In the genomic region with DNA sequence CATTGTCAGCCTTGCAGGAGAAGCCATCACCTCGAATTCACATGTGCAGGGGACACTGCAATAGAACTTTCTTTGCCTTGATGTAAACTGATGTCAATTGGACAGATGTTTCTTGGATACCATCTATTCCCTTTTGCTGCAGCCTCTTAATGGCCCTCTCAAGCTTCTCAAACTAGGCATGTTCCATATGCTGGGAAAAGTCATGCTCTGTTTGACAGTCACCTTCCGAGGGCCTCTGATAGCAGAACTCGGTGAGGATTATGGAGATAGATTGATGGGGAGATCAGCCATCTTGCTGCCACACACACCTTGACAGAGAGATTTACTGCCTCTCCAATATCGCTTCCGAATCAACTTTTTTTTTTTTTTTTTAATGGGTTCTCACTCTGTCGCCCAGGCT, we compare ENCODE assay signal across 36 cellular contexts.
"Had no signal": no experiment of that assay in that cellular context is flagged by ENCODE, and none has a peak within 500 bp of the region (broad histone marks: within the 10 kb centered on the region; RNA-seq: fewer than 3 reads in every experiment).

No MANE protein-coding gene starts in this region.

- H3K4me3 Mint-ChIP-seq: activated B cell treated with CpG ODN at 0.5 μM for 24 hours; activated CD4-positive, alpha-beta memory T cell treated with anti-CD3 and anti-CD28 coated beads for 36 hours; activated CD4-positive, alpha-beta T cell treated with anti-CD3 and anti-CD28 coated beads, Interleukin-2, amount 10 ng/mL, durations not matched to agents 24 days and 14 days; activated CD8-positive, alpha-beta T cell treated with anti-CD3 and anti-CD28 coated beads for 36 hours; activated naive CD4-positive, alpha-beta T cell treated with anti-CD3 and anti-CD28 coated beads, Interleukin-2, amount 10 ng/mL, durations not matched to agents 7 days and 5 days; activated naive CD4-positive, alpha-beta T cell treated with anti-CD3 and anti-CD28 coated beads, Interleukin-2, amount 50 U/mL, for 24 hours; activated naive CD8-positive, alpha-beta T cell; activated naive CD8-positive, alpha-beta T cell treated with anti-CD3 and anti-CD28 coated beads, Interleukin-2, amount 10 ng/mL, durations not matched to agents 7 days and 5 days; activated naive CD8-positive, alpha-beta T cell treated with anti-CD3 and anti-CD28 coated beads, Interleukin-2, amount 50 U/mL, for 24 hours; activated T-cell treated with anti-CD3 and anti-CD28 coated beads, Interleukin-2, amount 50 U/mL, for 4 hours; activated T-cell treated with anti-CD3 and anti-CD28 coated beads, Interleukin-2, amount 50 U/mL, for 72 hours; activated T-helper 1 cell treated with anti-CD3 and anti-CD28 coated beads, Interleukin-12 subunit alpha, Interleukin-12 subunit beta, Interleukin-2, Interleukin-4 antibody, amounts not matched to agents 30 ng/mL and 10 ng/mL and 1 ng/mL, durations not matched to agents 14 hours and 24 hours and 36 hours; activated T-helper 17 cell treated with anti-CD3 and anti-CD28 coated beads, Interleukin-2, amount 50 U/mL, for 72 hours; brain; central memory CD8-positive, alpha-beta T cell; T-helper 1 cell treated with Interleukin-12 subunit alpha and Interleukin-12 subunit beta and Interleukin-4 antibody, amounts not matched to agents 30 μg/mL and 1 μg/mL, for 36 hours; T-helper 2 cell treated with Interferon-gamma antibody and Interleukin-4, amounts not matched to agents 5 μg/mL and 100 μg/mL, for 36 hours had no signal

- H3K9me3 Mint-ChIP-seq: activated B cell treated with CpG ODN at 0.5 μM for 24 hours; activated CD4-positive, alpha-beta memory T cell treated with anti-CD3 and anti-CD28 coated beads for 36 hours; activated naive CD4-positive, alpha-beta T cell treated with anti-CD3 and anti-CD28 coated beads, Interleukin-2, amount 10 ng/mL, durations not matched to agents 7 days and 5 days; activated T-helper 1 cell treated with anti-CD3 and anti-CD28 coated beads, Interleukin-12 subunit alpha, Interleukin-12 subunit beta, Interleukin-2, Interleukin-4 antibody, amounts not matched to agents 30 ng/mL and 10 ng/mL and 1 ng/mL, durations not matched to agents 14 hours and 24 hours and 36 hours; activated T-helper 17 cell treated with anti-CD3 and anti-CD28 coated beads, Interleukin-2, amount 50 U/mL, for 72 hours; central memory CD8-positive, alpha-beta T cell; T-helper 2 cell treated with Interferon-gamma antibody and Interleukin-4, amounts not matched to agents 5 μg/mL and 100 μg/mL, for 36 hours had no signal

- H3K9me3 ChIP-seq: ascending aorta had no signal

- DNase-seq: activated B cell treated with CpG ODN at 0.5 μM for 24 hours; activated CD4-positive, alpha-beta memory T cell treated with anti-CD3 and anti-CD28 coated beads for 36 hours; activated CD4-positive, alpha-beta T cell treated with anti-CD3 and anti-CD28 coated beads for 4 hours; activated CD4-positive, alpha-beta T cell treated with anti-CD3 and anti-CD28 coated beads, Interleukin-2, amount 10 ng/mL, durations not matched to agents 24 days and 14 days; activated CD4-positive, alpha-beta T cell treated with anti-CD3 and anti-CD28 coated beads, Interleukin-2, amount 50 U/mL, for 1 hour; activated CD4-positive, alpha-beta T cell treated with anti-CD3 and anti-CD28 coated beads, Interleukin-2, amount 50 U/mL, for 4 hours; activated CD4-positive, CD25-positive, alpha-beta regulatory T cell treated with anti-CD3 and anti-CD28 coated beads, Interleukin-2, amount 50 U/mL, for 72 hours; activated CD8-positive, alpha-beta memory T cell treated with anti-CD3 and anti-CD28 coated beads, Interleukin-2, amount 50 U/mL, for 4 hours; activated CD8-positive, alpha-beta T cell treated with anti-CD3 and anti-CD28 coated beads for 36 hours; activated effector memory CD4-positive, alpha-beta T cell treated with Interleukin-2 at 50 U/mL for 16 hours; activated gamma-delta T cell; activated naive CD4-positive, alpha-beta T cell treated with anti-CD3 and anti-CD28 coated beads, Interleukin-2, amount 10 ng/mL, durations not matched to agents 7 days and 5 days; activated naive CD4-positive, alpha-beta T cell treated with Interleukin-2 at 50 U/mL for 16 hours; activated naive CD8-positive, alpha-beta T cell treated with anti-CD3 and anti-CD28 coated beads, Interleukin-2, amount 10 ng/mL, durations not matched to agents 7 days and 5 days; activated naive CD8-positive, alpha-beta T cell treated with anti-CD3 and anti-CD28 coated beads, Interleukin-2, amount 50 U/mL, for 24 hours; activated T-cell treated with anti-CD3 and anti-CD28 coated beads for 4 hours; activated T-cell treated with anti-CD3 and anti-CD28 coated beads, Interleukin-2, amount 50 U/mL, for 1 hour; activated T-cell treated with anti-CD3 and anti-CD28 coated beads, Interleukin-2, amount 50 U/mL, for 4 hours; activated T-cell treated with anti-CD3 and anti-CD28 coated beads, Interleukin-2, amount 50 U/mL, for 72 hours; amygdala; anterior cingulate cortex; caudate nucleus; cerebellar nuclear complex; T-helper 1 cell; T-helper 2 cell; T-helper 9 cell had no signal

- H3K4me1 Mint-ChIP-seq: activated B cell treated with CpG ODN at 0.5 μM for 24 hours; activated CD4-positive, alpha-beta T cell treated with anti-CD3 and anti-CD28 coated beads, Interleukin-2, amount 10 ng/mL, durations not matched to agents 24 days and 14 days; activated naive CD4-positive, alpha-beta T cell treated with anti-CD3 and anti-CD28 coated beads, Interleukin-2, amount 10 ng/mL, durations not matched to agents 7 days and 5 days; activated naive CD4-positive, alpha-beta T cell treated with anti-CD3 and anti-CD28 coated beads, Interleukin-2, amount 50 U/mL, for 24 hours; activated naive CD8-positive, alpha-beta T cell treated with anti-CD3 and anti-CD28 coated beads, Interleukin-2, amount 10 ng/mL, durations not matched to agents 7 days and 5 days; activated naive CD8-positive, alpha-beta T cell treated with anti-CD3 and anti-CD28 coated beads, Interleukin-2, amount 50 U/mL, for 24 hours; activated T-helper 17 cell treated with anti-CD3 and anti-CD28 coated beads, Interleukin-2, amount 50 U/mL, for 72 hours; brain; central memory CD8-positive, alpha-beta T cell had no signal

- H3K4me3 ChIP-seq: ascending aorta, cardiac muscle cell had no signal

- H3K36me3 ChIP-seq: ascending aorta, cardiac muscle cell had no signal

- H3K27ac ChIP-seq: ascending aorta, cardiac muscle cell had no signal

- H3K27ac Mint-ChIP-seq: activated B cell treated with CpG ODN at 0.5 μM for 24 hours; activated CD4-positive, alpha-beta memory T cell treated with anti-CD3 and anti-CD28 coated beads for 36 hours; activated CD4-positive, alpha-beta T cell treated with anti-CD3 and anti-CD28 coated beads, Interleukin-2, amount 10 ng/mL, durations not matched to agents 24 days and 14 days; activated CD8-positive, alpha-beta T cell treated with anti-CD3 and anti-CD28 coated beads for 36 hours; activated naive CD4-positive, alpha-beta T cell treated with anti-CD3 and anti-CD28 coated beads, Interleukin-2, amount 10 ng/mL, durations not matched to agents 7 days and 5 days; activated naive CD4-positive, alpha-beta T cell treated with anti-CD3 and anti-CD28 coated beads, Interleukin-2, amount 50 U/mL, for 24 hours; activated naive CD8-positive, alpha-beta T cell; activated naive CD8-positive, alpha-beta T cell treated with anti-CD3 and anti-CD28 coated beads, Interleukin-2, amount 10 ng/mL, durations not matched to agents 7 days and 5 days; activated naive CD8-positive, alpha-beta T cell treated with anti-CD3 and anti-CD28 coated beads, Interleukin-2, amount 50 U/mL, for 24 hours; activated T-cell treated with anti-CD3 and anti-CD28 coated beads, Interleukin-2, amount 50 U/mL, for 72 hours; activated T-helper 1 cell treated with anti-CD3 and anti-CD28 coated beads, Interleukin-12 subunit alpha, Interleukin-12 subunit beta, Interleukin-2, Interleukin-4 antibody, amounts not matched to agents 30 ng/mL and 10 ng/mL and 1 ng/mL, durations not matched to agents 14 hours and 24 hours and 36 hours; activated T-helper 17 cell treated with anti-CD3 and anti-CD28 coated beads, Interleukin-2, amount 50 U/mL, for 72 hours; brain; T-helper 1 cell treated with Interleukin-12 subunit alpha and Interleukin-12 subunit beta and Interleukin-4 antibody, amounts not matched to agents 30 μg/mL and 1 μg/mL, for 36 hours; T-helper 2 cell treated with Interferon-gamma antibody and Interleukin-4, amounts not matched to agents 5 μg/mL and 100 μg/mL, for 36 hours had no signal

- H3K27me3 Mint-ChIP-seq: activated CD8-positive, alpha-beta T cell treated with anti-CD3 and anti-CD28 coated beads for 36 hours; activated naive CD4-positive, alpha-beta T cell treated with anti-CD3 and anti-CD28 coated beads, Interleukin-2, amount 10 ng/mL, durations not matched to agents 7 days and 5 days; activated naive CD4-positive, alpha-beta T cell treated with anti-CD3 and anti-CD28 coated beads, Interleukin-2, amount 50 U/mL, for 24 hours; activated naive CD8-positive, alpha-beta T cell; activated naive CD8-positive, alpha-beta T cell treated with anti-CD3 and anti-CD28 coated beads, Interleukin-2, amount 10 ng/mL, durations not matched to agents 7 days and 5 days; activated naive CD8-positive, alpha-beta T cell treated with anti-CD3 and anti-CD28 coated beads, Interleukin-2, amount 50 U/mL, for 24 hours had no signal

- H3K27me3 ChIP-seq: ascending aorta, cardiac muscle cell had no signal

- H3K36me3 Mint-ChIP-seq: activated CD4-positive, alpha-beta memory T cell treated with anti-CD3 and anti-CD28 coated beads for 36 hours; activated naive CD4-positive, alpha-beta T cell treated with anti-CD3 and anti-CD28 coated beads, Interleukin-2, amount 10 ng/mL, durations not matched to agents 7 days and 5 days; activated naive CD4-positive, alpha-beta T cell treated with anti-CD3 and anti-CD28 coated beads, Interleukin-2, amount 50 U/mL, for 24 hours; brain had no signal
